ENCODE assay signal across 37 cellular contexts in genomic region chr4:109827672-109828071, GRCh38. TPM values are rescaled to one million over a fixed set of nuclear protein-coding genes. Genes with fewer than 3 reads are reported as not detected.
"Had no signal": no experiment of that assay in that cellular context is flagged by ENCODE, and none has a peak within 500 bp of the region (broad histone marks: within the 10 kb centered on the region; RNA-seq: fewer than 3 reads in every experiment).

Gene RRH, plus strand, starts transcription at chr4:109827972. Its CDS starts 56 bp downstream, at chr4:109828028.

- H3K4me3 ChIP-seq: adrenal gland, ascending aorta, body of pancreas, breast epithelium, cardiac muscle cell had no signal

- H3K36me3 Mint-ChIP-seq: activated naive CD8-positive, alpha-beta T cell had no signal

- H3K9me3 ChIP-seq: adrenal gland, ascending aorta, body of pancreas, breast epithelium had no signal

- H3K4me1 Mint-ChIP-seq: activated naive CD4-positive, alpha-beta T cell treated with anti-CD3 and anti-CD28 coated beads, Interleukin-2, amount 10 ng/mL, durations not matched to agents 7 days and 5 days; activated naive CD4-positive, alpha-beta T cell treated with anti-CD3 and anti-CD28 coated beads, Interleukin-2, amount 50 U/mL, for 24 hours; activated naive CD8-positive, alpha-beta T cell treated with anti-CD3 and anti-CD28 coated beads for 36 hours; activated T-helper 17 cell treated with anti-CD3 and anti-CD28 coated beads, Interleukin-2, amount 50 U/mL, for 72 hours; brain had no signal

- H3K27ac ChIP-seq: adrenal gland, ascending aorta, body of pancreas, brain microvascular endothelial cell, breast epithelium, cardiac muscle cell had no signal

- H3K4me1 ChIP-seq: adrenal gland, ascending aorta, body of pancreas, breast epithelium had no signal

- H3K4me3 Mint-ChIP-seq: activated naive CD4-positive, alpha-beta T cell treated with anti-CD3 and anti-CD28 coated beads for 36 hours; activated naive CD4-positive, alpha-beta T cell treated with anti-CD3 and anti-CD28 coated beads, Interleukin-2, amount 10 ng/mL, durations not matched to agents 7 days and 5 days; activated naive CD4-positive, alpha-beta T cell treated with anti-CD3 and anti-CD28 coated beads, Interleukin-2, amount 50 U/mL, for 24 hours; activated naive CD8-positive, alpha-beta T cell; activated naive CD8-positive, alpha-beta T cell treated with anti-CD3 and anti-CD28 coated beads for 36 hours; activated naive CD8-positive, alpha-beta T cell treated with anti-CD3 and anti-CD28 coated beads, Interleukin-2, amount 10 ng/mL, durations not matched to agents 7 days and 5 days; activated naive CD8-positive, alpha-beta T cell treated with anti-CD3 and anti-CD28 coated beads, Interleukin-2, amount 50 U/mL, for 24 hours; activated T-cell treated with anti-CD3 and anti-CD28 coated beads, Interleukin-2, amount 50 U/mL, for 24 hours; activated T-cell treated with anti-CD3 and anti-CD28 coated beads, Interleukin-2, amount 50 U/mL, for 4 hours; activated T-helper 1 cell treated with anti-CD3 and anti-CD28 coated beads, Interleukin-12 subunit alpha, Interleukin-12 subunit beta, Interleukin-2, Interleukin-4 antibody, amounts not matched to agents 30 ng/mL and 10 ng/mL and 1 ng/mL, durations not matched to agents 14 hours and 24 hours and 36 hours; activated T-helper 17 cell treated with anti-CD3 and anti-CD28 coated beads, Interleukin-2, amount 50 U/mL, for 72 hours; brain; central memory CD8-positive, alpha-beta T cell had no signal

- H3K9me3 Mint-ChIP-seq: activated naive CD4-positive, alpha-beta T cell treated with anti-CD3 and anti-CD28 coated beads for 36 hours; activated naive CD4-positive, alpha-beta T cell treated with anti-CD3 and anti-CD28 coated beads, Interleukin-2, amount 10 ng/mL, durations not matched to agents 7 days and 5 days; activated naive CD4-positive, alpha-beta T cell treated with anti-CD3 and anti-CD28 coated beads, Interleukin-2, amount 50 U/mL, for 24 hours; activated naive CD4-positive, alpha-beta T cell treated with anti-CD3 and anti-CD28 coated beads, Interleukin-2, amount 50 U/mL, for 72 hours; activated naive CD8-positive, alpha-beta T cell treated with anti-CD3 and anti-CD28 coated beads for 36 hours; activated naive CD8-positive, alpha-beta T cell treated with anti-CD3 and anti-CD28 coated beads, Interleukin-2, amount 10 ng/mL, durations not matched to agents 7 days and 5 days; activated naive CD8-positive, alpha-beta T cell treated with anti-CD3 and anti-CD28 coated beads, Interleukin-2, amount 50 U/mL, for 24 hours; activated T-cell treated with anti-CD3 and anti-CD28 coated beads, Interleukin-2, amount 50 U/mL, for 24 hours; activated T-cell treated with anti-CD3 and anti-CD28 coated beads, Interleukin-2, amount 50 U/mL, for 4 hours; activated T-helper 1 cell treated with anti-CD3 and anti-CD28 coated beads, Interleukin-12 subunit alpha, Interleukin-12 subunit beta, Interleukin-2, Interleukin-4 antibody, amounts not matched to agents 30 ng/mL and 10 ng/mL and 1 ng/mL, durations not matched to agents 14 hours and 24 hours and 36 hours; activated T-helper 17 cell treated with anti-CD3 and anti-CD28 coated beads, Interleukin-2, amount 50 U/mL, for 72 hours; activated T-helper 2 cell treated with anti-CD3 and anti-CD28 coated beads, Interferon-gamma antibody, Interleukin-2, Interleukin-4, amounts not matched to agents 10 μg/mL and 5 μg/mL and 100 μg/mL, durations not matched to agents 14 hours and 24 hours and 36 hours; brain; central memory CD8-positive, alpha-beta T cell had no signal

- DNase-seq: activated effector memory CD4-positive, alpha-beta T cell treated with anti-CD3 and anti-CD28 coated beads, Interleukin-2, amount 50 U/mL, for 16 hours; activated effector memory CD4-positive, alpha-beta T cell treated with Interleukin-2 at 50 U/mL for 16 hours; activated gamma-delta T cell; activated gamma-delta T cell treated with Interleukin-2 at 50 U/mL for 16 hours; activated naive CD4-positive, alpha-beta T cell; activated naive CD4-positive, alpha-beta T cell treated with anti-CD3 and anti-CD28 coated beads for 36 hours; activated naive CD4-positive, alpha-beta T cell treated with anti-CD3 and anti-CD28 coated beads, Interleukin-2, amount 10 ng/mL, durations not matched to agents 7 days and 5 days; activated naive CD4-positive, alpha-beta T cell treated with anti-CD3 and anti-CD28 coated beads, Interleukin-2, amount 50 U/mL, for 16 hours; activated naive CD4-positive, alpha-beta T cell treated with Interleukin-2 at 50 U/mL for 16 hours; activated naive CD8-positive, alpha-beta T cell treated with anti-CD3 and anti-CD28 coated beads for 36 hours; activated naive CD8-positive, alpha-beta T cell treated with anti-CD3 and anti-CD28 coated beads, Interleukin-2, amount 10 ng/mL, durations not matched to agents 7 days and 5 days; activated naive CD8-positive, alpha-beta T cell treated with anti-CD3 and anti-CD28 coated beads, Interleukin-2, amount 50 U/mL, for 24 hours; activated T-cell treated with anti-CD3 and anti-CD28 coated beads for 4 hours; activated T-cell treated with anti-CD3 and anti-CD28 coated beads, Interleukin-2, amount 50 U/mL, for 1 hour; activated T-cell treated with anti-CD3 and anti-CD28 coated beads, Interleukin-2, amount 50 U/mL, for 24 hours; activated T-cell treated with anti-CD3 and anti-CD28 coated beads, Interleukin-2, amount 50 U/mL, for 4 hours; adrenal gland; amniotic stem cell; anterior cingulate cortex; aorta; body of pancreas; brain microvascular endothelial cell; caudate nucleus; central memory CD4-positive, alpha-beta T cell; cerebellar nuclear complex had no signal

- H3K27me3 Mint-ChIP-seq: activated naive CD4-positive, alpha-beta T cell treated with anti-CD3 and anti-CD28 coated beads, Interleukin-2, amount 10 ng/mL, durations not matched to agents 7 days and 5 days; activated naive CD4-positive, alpha-beta T cell treated with anti-CD3 and anti-CD28 coated beads, Interleukin-2, amount 50 U/mL, for 24 hours; activated naive CD8-positive, alpha-beta T cell; activated naive CD8-positive, alpha-beta T cell treated with anti-CD3 and anti-CD28 coated beads for 36 hours; activated naive CD8-positive, alpha-beta T cell treated with anti-CD3 and anti-CD28 coated beads, Interleukin-2, amount 10 ng/mL, durations not matched to agents 7 days and 5 days; activated naive CD8-positive, alpha-beta T cell treated with anti-CD3 and anti-CD28 coated beads, Interleukin-2, amount 50 U/mL, for 24 hours; activated T-cell treated with anti-CD3 and anti-CD28 coated beads, Interleukin-2, amount 50 U/mL, for 24 hours; activated T-helper 17 cell treated with anti-CD3 and anti-CD28 coated beads, Interleukin-2, amount 50 U/mL, for 72 hours; brain; central memory CD8-positive, alpha-beta T cell had no signal

- H3K27me3 ChIP-seq: adrenal gland, ascending aorta, body of pancreas, brain microvascular endothelial cell, breast epithelium, cardiac muscle cell had no signal

- ATAC-seq: activated naive CD4-positive, alpha-beta T cell treated with anti-CD3 and anti-CD28 coated beads, Interleukin-2, amount 50 U/mL, for 72 hours; activated naive CD8-positive, alpha-beta T cell treated with anti-CD3 and anti-CD28 coated beads, Interleukin-2, amount 50 U/mL, for 24 hours; activated T-cell treated with anti-CD3 and anti-CD28 coated beads, Interleukin-2, amount 50 U/mL, for 4 hours; activated T-helper 17 cell treated with anti-CD3 and anti-CD28 coated beads, Interleukin-2, amount 50 U/mL, for 72 hours; body of pancreas had no signal

- H3K27ac Mint-ChIP-seq: activated naive CD4-positive, alpha-beta T cell treated with anti-CD3 and anti-CD28 coated beads for 36 hours; activated naive CD4-positive, alpha-beta T cell treated with anti-CD3 and anti-CD28 coated beads, Interleukin-2, amount 10 ng/mL, durations not matched to agents 7 days and 5 days; activated naive CD4-positive, alpha-beta T cell treated with anti-CD3 and anti-CD28 coated beads, Interleukin-2, amount 50 U/mL, for 24 hours; activated naive CD4-positive, alpha-beta T cell treated with anti-CD3 and anti-CD28 coated beads, Interleukin-2, amount 50 U/mL, for 72 hours; activated naive CD8-positive, alpha-beta T cell; activated naive CD8-positive, alpha-beta T cell treated with anti-CD3 and anti-CD28 coated beads for 36 hours; activated naive CD8-positive, alpha-beta T cell treated with anti-CD3 and anti-CD28 coated beads, Interleukin-2, amount 10 ng/mL, durations not matched to agents 7 days and 5 days; activated naive CD8-positive, alpha-beta T cell treated with anti-CD3 and anti-CD28 coated beads, Interleukin-2, amount 50 U/mL, for 24 hours; activated T-cell treated with anti-CD3 and anti-CD28 coated beads, Interleukin-2, amount 50 U/mL, for 24 hours; activated T-helper 1 cell treated with anti-CD3 and anti-CD28 coated beads, Interleukin-12 subunit alpha, Interleukin-12 subunit beta, Interleukin-2, Interleukin-4 antibody, amounts not matched to agents 30 ng/mL and 10 ng/mL and 1 ng/mL, durations not matched to agents 14 hours and 24 hours and 36 hours; activated T-helper 17 cell treated with anti-CD3 and anti-CD28 coated beads, Interleukin-2, amount 50 U/mL, for 72 hours; activated T-helper 2 cell treated with anti-CD3 and anti-CD28 coated beads, Interferon-gamma antibody, Interleukin-2, Interleukin-4, amounts not matched to agents 10 μg/mL and 5 μg/mL and 100 μg/mL, durations not matched to agents 14 hours and 24 hours and 36 hours; brain had no signal

RNA-seq across cellular contexts. Expression of gene RRH, which starts in this region (rescaled TPM):
- total RNA-seq: activated naive CD4-positive, alpha-beta T cell treated with anti-CD3 and anti-CD28 coated beads for 36 hours; activated naive CD8-positive, alpha-beta T cell treated with anti-CD3 and anti-CD28 coated beads for 36 hours; activated naive CD8-positive, alpha-beta T cell treated with anti-CD3 and anti-CD28 coated beads, Interleukin-2, amount 10 ng/mL, durations not matched to agents 7 days and 5 days; ascending aorta; body of pancreas; cardiac muscle cell; chondrocyte had no signal
- polyA plus RNA-seq: aorta had no signal
